ENCODE assay signal across 20 cellular contexts in genomic region chr1:36391271-36391670, GRCh38. TPM values are rescaled to one million over a fixed set of nuclear protein-coding genes. Genes with fewer than 3 reads are reported as not detected.
DNase-seq lines count a peak whose midpoint lies in the region; ATAC-seq and TF ChIP-seq lines count a peak whose summit lies in the region.
"Had no signal": no experiment of that assay in that cellular context is flagged by ENCODE, and none has a peak within 500 bp of the region (broad histone marks: within the 10 kb centered on the region; RNA-seq: fewer than 3 reads in every experiment).

No MANE protein-coding gene starts in this region.

- peaks cover 46% of the 10 kb centered on the region for H3K36me3 ChIP-seq in OCI-LY1 (ENCODE audit: insufficient read depth, low read length)
- H3K36me3 ChIP-seq: ovary had no signal

- peak overlapping the region; percentile 47 for H3K9ac ChIP-seq in OCI-LY1 (ENCODE audit: low read length)
- H3K9ac ChIP-seq: KMS-11 had no signal

- no peaks in the 10 kb centered on the region for H3K27me3 Mint-ChIP-seq in activated T-cell treated with anti-CD3 and anti-CD28 coated beads, Interleukin-2, amount 50 U/mL, for 72 hours (ENCODE audit: low read depth)
- H3K27me3 Mint-ChIP-seq in chondrocyte (ENCODE audit: low read depth) = no peaks in the 10 kb centered on the region
- H3K27me3 Mint-ChIP-seq in stimulated activated naive CD8-positive, alpha-beta T cell treated with anti-CD3 and anti-CD28 coated beads, Interleukin-15, amount 100 ng/mL, for 72 hours = no peaks in the 10 kb centered on the region
- H3K27me3 Mint-ChIP-seq: activated CD4-positive, alpha-beta memory T cell treated with anti-CD3 and anti-CD28 coated beads, Interleukin-2, amount 10 ng/mL, durations not matched to agents 7 days and 5 days; CD4-positive, CD25-positive, alpha-beta regulatory T cell had no signal

- H3K4me3 ChIP-seq in OCI-LY1 (ENCODE audit: low read depth, low read length, poor library complexity, severe bottlenecking) = peak overlapping the region; percentile 11
- H3K4me3 ChIP-seq: adrenal gland, cardiac muscle cell, ovary had no signal

- H2AFZ ChIP-seq in OCI-LY1 (ENCODE audit: low read length) = no peak overlapping the region

- peaks cover 89% of the 10 kb centered on the region for H3K4me1 ChIP-seq in OCI-LY1 (ENCODE audit: insufficient read depth, low read length, severe bottlenecking)

- no peak for TF ChIP-seq CTCF in OCI-LY1 (IDR thresholded peaks at IDR 0.05; ENCODE audit: low read length)
- TF ChIP-seq CTCF in chondrocyte (IDR thresholded peaks at IDR 0.05) = no peak

- DNase-seq in activated T-cell treated with anti-CD3 and anti-CD28 coated beads, Interleukin-2, amount 50 U/mL, for 72 hours = no peak
- DNase-seq in activated T-cell treated with anti-CD3 and anti-CD28 coated beads, Interleukin-2, amount 50 U/mL, for 1 hour = no peak
- DNase-seq in chondrocyte (ENCODE audit: low spot score) (no peak), GM19238 (ENCODE audit: insufficient read length, low spot score) (no peak)
- DNase-seq in stimulated activated naive CD8-positive, alpha-beta T cell treated with anti-CD3 and anti-CD28 coated beads, Interleukin-15, amount 100 ng/mL, for 72 hours = no peak
- DNase-seq: activated CD4-positive, alpha-beta memory T cell treated with anti-CD3 and anti-CD28 coated beads, Interleukin-2, amount 10 ng/mL, durations not matched to agents 7 days and 5 days; adrenal gland; CD4-positive, CD25-positive, alpha-beta regulatory T cell; foreskin melanocyte; kidney glomerular epithelial cell; NCI-H2029; ovary; stimulated activated CD4-positive, alpha-beta T cell treated with anti-CD3 and anti-CD28 coated beads, Interleukin-2, amount 100 ng/mL, for 24 hours had no signal

- peak overlapping the region; percentile 86 for H3K27ac Mint-ChIP-seq in activated T-cell treated with anti-CD3 and anti-CD28 coated beads, Interleukin-2, amount 50 U/mL, for 72 hours
- peak overlapping the region; percentile 62 for H3K27ac Mint-ChIP-seq in chondrocyte (ENCODE audit: unreplicated experiment)
- H3K27ac Mint-ChIP-seq in stimulated activated naive CD8-positive, alpha-beta T cell treated with anti-CD3 and anti-CD28 coated beads, Interleukin-15, amount 100 ng/mL, for 72 hours = peak overlapping the region; percentile 38 to 46
- H3K27ac Mint-ChIP-seq: activated CD4-positive, alpha-beta memory T cell treated with anti-CD3 and anti-CD28 coated beads, Interleukin-2, amount 10 ng/mL, durations not matched to agents 7 days and 5 days; activated T-helper 1 cell treated with anti-CD3 and anti-CD28 coated beads, Interleukin-12 subunit alpha, Interleukin-12 subunit beta, Interleukin-2, Interleukin-4 antibody, amounts not matched to agents 30 ng/mL and 10 ng/mL and 1 ng/mL, durations not matched to agents 14 hours and 24 hours and 36 hours had no signal

- H4K20me1 ChIP-seq in OCI-LY1 (ENCODE audit: insufficient read depth, low read length) = no peaks in the 10 kb centered on the region

- H3K27ac ChIP-seq in OCI-LY1 (ENCODE audit: low read depth, low read length, poor library complexity, severe bottlenecking) = peak overlapping the region; percentile 97
- H3K27ac ChIP-seq: adrenal gland, cardiac muscle cell, epithelial cell of prostate, KMS-11, ovary had no signal

- H3K4me3 Mint-ChIP-seq in activated T-cell treated with anti-CD3 and anti-CD28 coated beads, Interleukin-2, amount 50 U/mL, for 72 hours = no peak overlapping the region
- no peak overlapping the region for H3K4me3 Mint-ChIP-seq in chondrocyte (ENCODE audit: unreplicated experiment)
- no peak overlapping the region for H3K4me3 Mint-ChIP-seq in stimulated activated naive CD8-positive, alpha-beta T cell treated with anti-CD3 and anti-CD28 coated beads, Interleukin-15, amount 100 ng/mL, for 72 hours
- H3K4me3 Mint-ChIP-seq: activated CD4-positive, alpha-beta memory T cell treated with anti-CD3 and anti-CD28 coated beads, Interleukin-2, amount 10 ng/mL, durations not matched to agents 7 days and 5 days; activated T-helper 1 cell treated with anti-CD3 and anti-CD28 coated beads, Interleukin-12 subunit alpha, Interleukin-12 subunit beta, Interleukin-2, Interleukin-4 antibody, amounts not matched to agents 30 ng/mL and 10 ng/mL and 1 ng/mL, durations not matched to agents 14 hours and 24 hours and 36 hours had no signal

- H3K9me3 ChIP-seq in OCI-LY1 (ENCODE audit: low read length) = no peaks in the 10 kb centered on the region
- H3K9me3 ChIP-seq: adrenal gland, ovary had no signal

- H3K9me3 Mint-ChIP-seq in activated T-cell treated with anti-CD3 and anti-CD28 coated beads, Interleukin-2, amount 50 U/mL, for 72 hours = no peaks in the 10 kb centered on the region
- H3K9me3 Mint-ChIP-seq in chondrocyte (ENCODE audit: low read depth) = no peaks in the 10 kb centered on the region
- H3K9me3 Mint-ChIP-seq in stimulated activated naive CD8-positive, alpha-beta T cell treated with anti-CD3 and anti-CD28 coated beads, Interleukin-15, amount 100 ng/mL, for 72 hours = no peaks in the 10 kb centered on the region
- H3K9me3 Mint-ChIP-seq: activated CD4-positive, alpha-beta memory T cell treated with anti-CD3 and anti-CD28 coated beads, Interleukin-2, amount 10 ng/mL, durations not matched to agents 7 days and 5 days; activated T-helper 1 cell treated with anti-CD3 and anti-CD28 coated beads, Interleukin-12 subunit alpha, Interleukin-12 subunit beta, Interleukin-2, Interleukin-4 antibody, amounts not matched to agents 30 ng/mL and 10 ng/mL and 1 ng/mL, durations not matched to agents 14 hours and 24 hours and 36 hours; CD4-positive, CD25-positive, alpha-beta regulatory T cell had no signal

- H3K27me3 ChIP-seq in OCI-LY1 (ENCODE audit: insufficient read depth, low read length) = no peaks in the 10 kb centered on the region
- H3K27me3 ChIP-seq: adrenal gland, cardiac muscle cell, ovary had no signal

- peaks cover 56% of the 10 kb centered on the region for H3K4me1 Mint-ChIP-seq in activated T-cell treated with anti-CD3 and anti-CD28 coated beads, Interleukin-2, amount 50 U/mL, for 72 hours (ENCODE audit: low read depth)
- H3K4me1 Mint-ChIP-seq in chondrocyte (ENCODE audit: low read depth) = peaks cover 36% of the 10 kb centered on the region
- H3K4me1 Mint-ChIP-seq in stimulated activated naive CD8-positive, alpha-beta T cell treated with anti-CD3 and anti-CD28 coated beads, Interleukin-15, amount 100 ng/mL, for 72 hours = peaks cover 49% of the 10 kb centered on the region

- H3K9me2 ChIP-seq in OCI-LY1 (ENCODE audit: low read depth, low read length) = no peaks in the 10 kb centered on the region

- ATAC-seq in activated T-cell treated with anti-CD3 and anti-CD28 coated beads, Interleukin-2, amount 50 U/mL, for 72 hours (replicated peaks in 1 of 2) = no peak
- ATAC-seq in stimulated activated naive CD8-positive, alpha-beta T cell treated with anti-CD3 and anti-CD28 coated beads, Interleukin-15, amount 100 ng/mL, for 72 hours = no peak
- no peak for ATAC-seq in GM18867 (IDR thresholded peaks at IDR 0.05; ENCODE audit: unreplicated experiment)
- ATAC-seq in GM21737 (IDR thresholded peaks at IDR 0.05; ENCODE audit: unreplicated experiment) = no peak

- H3K4me2 ChIP-seq in OCI-LY1 (ENCODE audit: low read length) = peak overlapping the region; percentile 56

- H3K36me3 Mint-ChIP-seq in activated T-cell treated with anti-CD3 and anti-CD28 coated beads, Interleukin-2, amount 50 U/mL, for 72 hours (ENCODE audit: insufficient read depth in 2 of 2) = peaks cover 4 to 24% of the 10 kb centered on the region in 2 donors
- H3K36me3 Mint-ChIP-seq in chondrocyte (ENCODE audit: low read depth) = peaks cover 21% of the 10 kb centered on the region

- H3K79me2 ChIP-seq in OCI-LY1 (ENCODE audit: insufficient read depth, low read length) = no peaks in the 10 kb centered on the region

- H3F3A ChIP-seq in OCI-LY1 (ENCODE audit: insufficient read depth, low read length) = no peaks in the 10 kb centered on the region

RNA-seq across cellular contexts. Expression of gene STK40, which starts 5.5 kb away (rescaled TPM):
- 10 to 100 TPM; 56.1 to 63.5 TPM for total RNA-seq in activated T-cell treated with anti-CD3 and anti-CD28 coated beads, Interleukin-2, amount 50 U/mL, for 72 hours
- total RNA-seq in chondrocyte = 42.6 to 63.7 TPM (median 59.9 TPM) in 3 replicates

RNA-seq across cellular contexts. Expression of gene LSM10, which starts 6.4 kb away (rescaled TPM):
- 10 to 100 TPM; 56.5 to 66.2 TPM for total RNA-seq in activated T-cell treated with anti-CD3 and anti-CD28 coated beads, Interleukin-2, amount 50 U/mL, for 72 hours
- total RNA-seq in chondrocyte = 45.0 to 47.3 TPM (median 45.7 TPM) in 3 replicates

RNA-seq across cellular contexts. Expression of gene OSCP1, which starts 59.0 kb away (rescaled TPM):
- 1 to 10 TPM; 1.4 to 2.1 TPM for total RNA-seq in activated T-cell treated with anti-CD3 and anti-CD28 coated beads, Interleukin-2, amount 50 U/mL, for 72 hours
- total RNA-seq in chondrocyte = 4.5 to 7.3 TPM (median 6.2 TPM) in 3 replicates
- total RNA-seq: CD4-positive, CD25-positive, alpha-beta regulatory T cell had no signal
